ENCODE assay signal across 11 cellular contexts in genomic region chr2:174594451-174594850, GRCh38. TPM values are rescaled to one million over a fixed set of nuclear protein-coding genes. Genes with fewer than 3 reads are reported as not detected.
DNase-seq lines count a peak whose midpoint lies in the region; ATAC-seq and TF ChIP-seq lines count a peak whose summit lies in the region.
"Had no signal": no experiment of that assay in that cellular context is flagged by ENCODE, and none has a peak within 500 bp of the region (broad histone marks: within the 10 kb centered on the region; RNA-seq: fewer than 3 reads in every experiment).

No MANE protein-coding gene starts in this region.

- peaks cover 7% of the 10 kb centered on the region for H3K36me3 ChIP-seq in GM06990 (ENCODE audit: control insufficient read depth, insufficient read depth, low read length)

- no peaks in the 10 kb centered on the region for H3K36me3 Mint-ChIP-seq in chondrocyte (ENCODE audit: low read depth)
- H3K36me3 Mint-ChIP-seq in osteocyte (ENCODE audit: unreplicated experiment): no peaks in the 10 kb centered on the region

- H3K4me3 ChIP-seq in GM06990 (replicated peaks; ENCODE audit: low read depth, low read length): peak overlapping the region; percentile 82
- H3K4me3 ChIP-seq in NB4 (ENCODE audit: low read depth, low read length): peak overlapping the region; percentile 58

- H3K4me1 Mint-ChIP-seq in chondrocyte (ENCODE audit: low read depth) (peaks cover 77% of the 10 kb centered on the region), osteocyte (ENCODE audit: unreplicated experiment) (peaks cover 59% of the 10 kb centered on the region)

- H3K27me3 Mint-ChIP-seq in chondrocyte (ENCODE audit: low read depth): no peaks in the 10 kb centered on the region
- no peaks in the 10 kb centered on the region for H3K27me3 Mint-ChIP-seq in osteocyte (ENCODE audit: unreplicated experiment)

- ATAC-seq in GM18858 (IDR thresholded peaks at IDR 0.05; ENCODE audit: unreplicated experiment): no peak

- DNase-seq in GM06990 (ENCODE audit: extremely low read depth, insufficient read length) (no peak), NB4 (ENCODE audit: low read depth) (no peak), chondrocyte (ENCODE audit: low spot score) (no peak), osteocyte (ENCODE audit: extremely low spot score, unreplicated experiment) (no peak), NCI-H1417 (lab: John Stamatoyannopoulos, UW) (no peak), SIG-M5 treated with dmso at 0.1 percent for 504 hours (lab: John Stamatoyannopoulos, UW; ENCODE audit: unreplicated experiment) (no peak), NCI-H2227 treated with DMSO at 0.1 percent for 48 hours (lab: John Stamatoyannopoulos, UW) (no peak)
- DNase-seq: cerebellar nuclear complex, NCI-H2171 treated with DMSO at 0.1 percent for 48 hours, SIG-M5 had no signal

- no peaks in the 10 kb centered on the region for H3K27me3 ChIP-seq in GM06990 (replicated peaks; ENCODE audit: control insufficient read depth, insufficient read depth, low read length)

- H3K9me3 Mint-ChIP-seq in chondrocyte (ENCODE audit: low read depth) (no peaks in the 10 kb centered on the region), osteocyte (ENCODE audit: unreplicated experiment) (no peaks in the 10 kb centered on the region)

- TF ChIP-seq POLR2A in NB4 (IDR thresholded peaks at IDR 0.05; ENCODE audit: extremely low read depth, insufficient read length): no peak

- H3K4me3 Mint-ChIP-seq in chondrocyte (ENCODE audit: unreplicated experiment) (no peak overlapping the region), osteocyte (ENCODE audit: unreplicated experiment) (no peak overlapping the region)

- no peak for TF ChIP-seq CTCF in GM06990 (IDR thresholded peaks at IDR 0.05; ENCODE audit: insufficient read depth, low read length, poor library complexity, severe bottlenecking)
- TF ChIP-seq CTCF in NB4 (IDR thresholded peaks at IDR 0.05; ENCODE audit: low read depth, low read length): no peak
- TF ChIP-seq CTCF in chondrocyte (IDR thresholded peaks at IDR 0.05): no peak
- TF ChIP-seq CTCF in osteocyte (IDR thresholded peaks at IDR 0.05): no peak

- H3K27ac Mint-ChIP-seq in chondrocyte (ENCODE audit: unreplicated experiment) (peak overlapping the region; percentile 88), osteocyte (ENCODE audit: unreplicated experiment) (peak overlapping the region; percentile 93)

RNA-seq across cellular contexts. Expression of gene WIPF1, which starts 3.2 kb away (rescaled TPM):
- 60.0 to 68.9 TPM (median 61.8 TPM) in 3 replicates for total RNA-seq in chondrocyte
- total RNA-seq in osteocyte: 57.7 and 60.1 TPM in 2 replicates
